19 cellular contexts compared by ENCODE assay signal in the genomic region with DNA sequence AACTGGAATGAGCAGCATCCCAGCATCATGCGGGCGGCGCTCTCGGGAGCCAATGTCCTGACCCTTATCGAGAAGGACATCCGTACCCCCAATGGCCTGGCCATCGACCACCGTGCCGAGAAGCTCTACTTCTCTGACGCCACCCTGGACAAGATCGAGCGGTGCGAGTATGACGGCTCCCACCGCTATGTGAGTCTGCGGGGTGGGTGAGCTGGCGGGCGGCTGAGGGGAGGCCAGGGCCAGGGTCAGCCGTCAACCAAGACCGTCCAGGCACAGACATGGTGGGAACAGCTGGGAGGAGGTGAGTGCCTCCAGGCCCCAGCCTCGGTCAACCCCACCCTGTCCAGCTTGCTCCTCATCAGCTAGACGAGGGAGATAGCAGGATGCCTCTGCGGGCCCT. TPM values are rescaled to one million over a fixed set of nuclear protein-coding genes. Genes with fewer than 3 reads are reported as not detected.
"Had no signal": no experiment of that assay in that cellular context is flagged by ENCODE, and none has a peak within 500 bp of the region (broad histone marks: within the 10 kb centered on the region; RNA-seq: fewer than 3 reads in every experiment).

No MANE protein-coding gene starts in this region.

- H3K27ac ChIP-seq: HL-60, SJCRH30 had no signal

- H3K4me3 ChIP-seq: MG63, SJCRH30 had no signal

- H3K9me3 ChIP-seq: MG63, SJCRH30 had no signal

- DNase-seq: KBM-7; NCI-H1092 treated with DMSO at 0.1 percent for 48 hours; NCI-H1436; NCI-H187; NCI-H2081 treated with DMSO at 0.1 percent for 48 hours; NCI-H345; NCI-H510A treated with DMSO at 0.1 percent for 48 hours; NCI-H526; NK-92 treated with Interleukin-12 subunit alpha and Interleukin-12 subunit beta, amount 100 ng/mL, for 24 hours; PC-3; SHP77 treated with DMSO at 0.1 percent for 48 hours had no signal

- ATAC-seq: Panc1, SK-N-SH treated with all-trans-retinoic acid at 6 μM for 48 hours had no signal

- H3K27me3 ChIP-seq: MG63, SJCRH30 had no signal

RNA-seq across cellular contexts. Expression of gene LRP1-AS, which starts 43.4 kb away (rescaled TPM):
- total RNA-seq: LHCN-M2, OCI-LY7, PC-3, Right ventricle myocardium inferior had no signal
